In genomic region chr6:37835923-37836322, GRCh38 we compare ENCODE assay signal across 21 cellular contexts. TPM values are rescaled to one million over a fixed set of nuclear protein-coding genes. Genes with fewer than 3 reads are reported as not detected.
A peak's percentile ranks its signal among the peaks of the same experiment; 100 is the strongest.
DNase-seq lines count a peak whose midpoint lies in the region; ATAC-seq and TF ChIP-seq lines count a peak whose summit lies in the region.
"Had no signal": no experiment of that assay in that cellular context is flagged by ENCODE, and none has a peak within 500 bp of the region (broad histone marks: within the 10 kb centered on the region; RNA-seq: fewer than 3 reads in every experiment).

No MANE protein-coding gene starts in this region.

- H3K36me3 ChIP-seq in mesendoderm (ENCODE audit: control insufficient read depth, insufficient read depth, low read length) (no peaks in the 10 kb centered on the region), WERI-Rb-1 (peaks cover 29% of the 10 kb centered on the region)

- no peak overlapping the region for H3K4me3 Mint-ChIP-seq in activated CD4-positive, alpha-beta T cell treated with anti-CD3 and anti-CD28 coated beads for 36 hours
- no peak overlapping the region for H3K4me3 Mint-ChIP-seq in activated CD4-positive, alpha-beta T cell treated with anti-CD3 and anti-CD28 coated beads, Interleukin-2, amount 10 ng/mL, durations not matched to agents 7 days and 5 days
- H3K4me3 Mint-ChIP-seq in activated naive CD8-positive, alpha-beta T cell = no peak overlapping the region
- no peak overlapping the region for H3K4me3 Mint-ChIP-seq in activated naive CD8-positive, alpha-beta T cell treated with anti-CD3 and anti-CD28 coated beads for 36 hours

- H3K4me3 ChIP-seq in mesendoderm (ENCODE audit: low read length) = no peak overlapping the region
- H3K4me3 ChIP-seq in WERI-Rb-1 (ENCODE audit: low read depth, low read length) = no peak overlapping the region
- H3K4me3 ChIP-seq: GM12878, GM23248, SK-N-MC had no signal

- no peak overlapping the region for H3K4ac ChIP-seq in mesendoderm (ENCODE audit: low read depth, low read length)

- H3K79me2 ChIP-seq in mesendoderm (ENCODE audit: control insufficient read depth, insufficient read depth, low read length) = peaks cover 45% of the 10 kb centered on the region

- intact Hi-C loops in activated CD4-positive, alpha-beta T cell treated with anti-CD3 and anti-CD28 coated beads for 36 hours (cut with DNase I, micrococcal nuclease) = no loop called here

- H3K79me1 ChIP-seq in mesendoderm (ENCODE audit: low read length) = peaks cover 22% of the 10 kb centered on the region

- peak; percentile 86 for ATAC-seq in activated CD4-positive, alpha-beta T cell treated with anti-CD3 and anti-CD28 coated beads for 36 hours

- no peak overlapping the region for H3K56ac ChIP-seq in mesendoderm (ENCODE audit: low read length)

- no peak overlapping the region for H3K4me2 ChIP-seq in mesendoderm (ENCODE audit: low read length)

- H3K27ac ChIP-seq in mesendoderm (ENCODE audit: low read depth, low read length) = no peak overlapping the region
- H3K27ac ChIP-seq in WERI-Rb-1 = no peak overlapping the region
- H3K27ac ChIP-seq: 22Rv1, C4-2B, GM23248, SK-N-MC had no signal

- H2AK5ac ChIP-seq in mesendoderm (ENCODE audit: low read length) = no peak overlapping the region

- H3K27ac Mint-ChIP-seq in activated CD4-positive, alpha-beta T cell treated with anti-CD3 and anti-CD28 coated beads for 36 hours = no peak overlapping the region
- no peak overlapping the region for H3K27ac Mint-ChIP-seq in activated CD4-positive, alpha-beta T cell treated with anti-CD3 and anti-CD28 coated beads, Interleukin-2, amount 10 ng/mL, durations not matched to agents 7 days and 5 days
- H3K27ac Mint-ChIP-seq in activated naive CD8-positive, alpha-beta T cell = peak overlapping the region; percentile 24
- no peak overlapping the region for H3K27ac Mint-ChIP-seq in activated naive CD8-positive, alpha-beta T cell treated with anti-CD3 and anti-CD28 coated beads for 36 hours

- H3K23ac ChIP-seq in mesendoderm (ENCODE audit: low read length) = peak overlapping the region; percentile 57

- no peak overlapping the region for H4K5ac ChIP-seq in mesendoderm (ENCODE audit: low read length)

- H4K8ac ChIP-seq in mesendoderm (ENCODE audit: low read depth, low read length) = no peak overlapping the region

- H2BK15ac ChIP-seq in mesendoderm (replicated peaks; ENCODE audit: low read depth) = no peak overlapping the region

- H3K27me3 ChIP-seq in mesendoderm (ENCODE audit: insufficient read depth, low read length, poor library complexity) = no peaks in the 10 kb centered on the region
- H3K27me3 ChIP-seq in WERI-Rb-1 (ENCODE audit: insufficient read depth, low read depth, severe bottlenecking) = no peaks in the 10 kb centered on the region

- no peak overlapping the region for H2BK5ac ChIP-seq in mesendoderm (ENCODE audit: low read length)

- peaks cover 6% of the 10 kb centered on the region for H3K9me3 ChIP-seq in WERI-Rb-1 (ENCODE audit: severe bottlenecking)

- H3K36me3 Mint-ChIP-seq in activated CD4-positive, alpha-beta T cell treated with anti-CD3 and anti-CD28 coated beads for 36 hours (ENCODE audit: low read depth) = peaks cover 44% of the 10 kb centered on the region
- peaks cover 45% of the 10 kb centered on the region for H3K36me3 Mint-ChIP-seq in activated CD4-positive, alpha-beta T cell treated with anti-CD3 and anti-CD28 coated beads, Interleukin-2, amount 10 ng/mL, durations not matched to agents 7 days and 5 days (ENCODE audit: low read depth)
- H3K36me3 Mint-ChIP-seq in activated naive CD8-positive, alpha-beta T cell = peaks cover 22% of the 10 kb centered on the region
- H3K36me3 Mint-ChIP-seq in activated naive CD8-positive, alpha-beta T cell treated with anti-CD3 and anti-CD28 coated beads for 36 hours = peaks cover 56% of the 10 kb centered on the region

- no peak overlapping the region for H3K18ac ChIP-seq in mesendoderm (ENCODE audit: low read length)

- H3K4me1 ChIP-seq in mesendoderm (ENCODE audit: control insufficient read depth, low read depth, low read length) = no peaks in the 10 kb centered on the region

- WGBS in mesendoderm (ENCODE audit: extremely low coverage, insufficient coverage, low lambda C conversion rate) = no CpG with 5 or more reads among the region's 2 CpGs

- no peak for TF ChIP-seq CTCF in WERI-Rb-1 (IDR thresholded peaks at IDR 0.05; ENCODE audit: low read depth, low read length)

- peaks cover 48% of the 10 kb centered on the region for H3K4me1 Mint-ChIP-seq in activated CD4-positive, alpha-beta T cell treated with anti-CD3 and anti-CD28 coated beads for 36 hours
- H3K4me1 Mint-ChIP-seq in activated CD4-positive, alpha-beta T cell treated with anti-CD3 and anti-CD28 coated beads, Interleukin-2, amount 10 ng/mL, durations not matched to agents 7 days and 5 days = peaks cover 13% of the 10 kb centered on the region
- H3K4me1 Mint-ChIP-seq in activated naive CD8-positive, alpha-beta T cell (ENCODE audit: low read depth) = peaks cover 50% of the 10 kb centered on the region
- peaks cover 38% of the 10 kb centered on the region for H3K4me1 Mint-ChIP-seq in activated naive CD8-positive, alpha-beta T cell treated with anti-CD3 and anti-CD28 coated beads for 36 hours

- DNase-seq in activated CD4-positive, alpha-beta T cell treated with anti-CD3 and anti-CD28 coated beads for 36 hours = no peak
- no peak for DNase-seq in activated CD4-positive, alpha-beta T cell treated with anti-CD3 and anti-CD28 coated beads, Interleukin-2, amount 10 ng/mL, durations not matched to agents 7 days and 5 days
- no peak for DNase-seq in activated naive CD8-positive, alpha-beta T cell treated with anti-CD3 and anti-CD28 coated beads for 36 hours
- DNase-seq in mesendoderm (no peak), WERI-Rb-1 (no peak), NCI-H1105 treated with DMSO at 0.1 percent for 48 hours (lab: John Stamatoyannopoulos, UW) (no peak), NCI-H2029 (lab: John Stamatoyannopoulos, UW) (no peak)
- DNase-seq: AML-193, EL, GM23248, HCEC 1CT, NCI-H1092 treated with DMSO at 0.1 percent for 48 hours, NCI-H1694, NCI-H510A, NCI-H774, Right ventricle myocardium superior had no signal

- no peak overlapping the region for H2BK120ac ChIP-seq in mesendoderm (ENCODE audit: low read depth, low read length)

- POLR2A ChIA-PET in activated CD4-positive, alpha-beta T cell treated with anti-CD3 and anti-CD28 coated beads for 36 hours (lab: Charles Lee) = no interaction called here
- POLR2A ChIA-PET in activated CD4-positive, alpha-beta T cell treated with anti-CD3 and anti-CD28 coated beads, Interleukin-2, amount 10 ng/mL, durations not matched to agents 7 days and 5 days (lab: Charles Lee) = no interaction called here

- CTCF ChIA-PET in activated CD4-positive, alpha-beta T cell treated with anti-CD3 and anti-CD28 coated beads for 36 hours (lab: Charles Lee) = no interaction called here
- CTCF ChIA-PET in activated CD4-positive, alpha-beta T cell treated with anti-CD3 and anti-CD28 coated beads, Interleukin-2, amount 10 ng/mL, durations not matched to agents 7 days and 5 days (lab: Charles Lee) = no interaction called here

- H3K9ac ChIP-seq in mesendoderm (ENCODE audit: low read length) = no peak overlapping the region
- H3K9ac ChIP-seq: GM23248 had no signal

- peaks cover 14% of the 10 kb centered on the region for H3K9me3 Mint-ChIP-seq in activated CD4-positive, alpha-beta T cell treated with anti-CD3 and anti-CD28 coated beads for 36 hours (ENCODE audit: low read depth)
- peaks cover 7% of the 10 kb centered on the region for H3K9me3 Mint-ChIP-seq in activated CD4-positive, alpha-beta T cell treated with anti-CD3 and anti-CD28 coated beads, Interleukin-2, amount 10 ng/mL, durations not matched to agents 7 days and 5 days
- H3K9me3 Mint-ChIP-seq in activated naive CD8-positive, alpha-beta T cell (ENCODE audit: low read depth) = peaks cover 5% of the 10 kb centered on the region
- peaks cover 4% of the 10 kb centered on the region for H3K9me3 Mint-ChIP-seq in activated naive CD8-positive, alpha-beta T cell treated with anti-CD3 and anti-CD28 coated beads for 36 hours

- H3K27me3 Mint-ChIP-seq in activated CD4-positive, alpha-beta T cell treated with anti-CD3 and anti-CD28 coated beads for 36 hours = no peaks in the 10 kb centered on the region
- no peaks in the 10 kb centered on the region for H3K27me3 Mint-ChIP-seq in activated CD4-positive, alpha-beta T cell treated with anti-CD3 and anti-CD28 coated beads, Interleukin-2, amount 10 ng/mL, durations not matched to agents 7 days and 5 days
- no peaks in the 10 kb centered on the region for H3K27me3 Mint-ChIP-seq in activated naive CD8-positive, alpha-beta T cell
- H3K27me3 Mint-ChIP-seq in activated naive CD8-positive, alpha-beta T cell treated with anti-CD3 and anti-CD28 coated beads for 36 hours = no peaks in the 10 kb centered on the region

RNA-seq across cellular contexts. Expression of gene ZFAND3, which starts 16.4 kb away (rescaled TPM):
- total RNA-seq in activated CD4-positive, alpha-beta T cell treated with anti-CD3 and anti-CD28 coated beads for 36 hours = 10 to 100 TPM; 34.5 to 47.8 TPM
- 10 to 100 TPM; 27.4 to 34.7 TPM for total RNA-seq in activated CD4-positive, alpha-beta T cell treated with anti-CD3 and anti-CD28 coated beads, Interleukin-2, amount 10 ng/mL, durations not matched to agents 7 days and 5 days
- total RNA-seq in activated naive CD8-positive, alpha-beta T cell treated with anti-CD3 and anti-CD28 coated beads for 36 hours = 10 to 100 TPM; 36.3 to 38.5 TPM
- polyA plus RNA-seq in mesendoderm (2013, experiment 1 of 2) = 37.9 TPM
- polyA plus RNA-seq in mesendoderm (2013, experiment 2 of 2) = 41.6 TPM
